Comparison of ENCODE assay signal across 24 cellular contexts in genomic region chr22:42637555-42637954, GRCh38. TPM values are rescaled to one million over a fixed set of nuclear protein-coding genes. Genes with fewer than 3 reads are reported as not detected.
DNase-seq lines count a peak whose midpoint lies in the region; ATAC-seq and TF ChIP-seq lines count a peak whose summit lies in the region.
"Had no signal": no experiment of that assay in that cellular context is flagged by ENCODE, and none has a peak within 500 bp of the region (broad histone marks: within the 10 kb centered on the region; RNA-seq: fewer than 3 reads in every experiment).

No MANE protein-coding gene starts in this region.

- 91 to 96% methylated on average over 10 to 12 of the region's 12 CpGs for WGBS in endodermal cell (ENCODE audit: insufficient coverage in 1 of 2, insufficient read length in 1 of 2), 2 experiments
- WGBS in transverse colon (ENCODE audit: low coverage in 1 of 2), 2 donors = 95% methylated on average over 12 of the region's 12 CpGs; no CpG with 5 or more reads in 1 of the 2 donors

- peaks cover 5% of the 10 kb centered on the region for H3K4me1 Mint-ChIP-seq in activated T-cell treated with anti-CD3 and anti-CD28 coated beads, Interleukin-2, amount 50 U/mL, for 24 hours (ENCODE audit: low read depth)
- no peaks in the 10 kb centered on the region for H3K4me1 Mint-ChIP-seq in activated T-cell treated with anti-CD3 and anti-CD28 coated beads, Interleukin-2, amount 50 U/mL, for 4 hours (ENCODE audit: low read depth)
- no peaks in the 10 kb centered on the region for H3K4me1 Mint-ChIP-seq in endodermal cell

- H3K9me3 ChIP-seq in endodermal cell (ENCODE audit: control insufficient read depth, low read length) (no peaks in the 10 kb centered on the region), mucosa of descending colon (no peaks in the 10 kb centered on the region), thoracic aorta (no peaks in the 10 kb centered on the region), transverse colon (no peaks in the 10 kb centered on the region)
- H3K9me3 ChIP-seq: lower lobe of right lung had no signal

- in situ Hi-C loops in transverse colon (cut with MboI; ENCODE audit: low pct_ligation_motif_present in 1 of 4, low pct_unique_long_range_greater_than_20kb in 1 of 4, low sequenced_read_pairs in 3 of 4) = no loop called here
- in situ Hi-C loops in brain microvascular endothelial cell (cut with HindIII; ENCODE audit: low pct_ligation_motif_present, low sequenced_read_pairs) = loop anchor here (25.0 kb wide), 1 partner anchor 175 kb away; no protein-coding TSS in a partner anchor

- no peak for DNase-seq in activated T-cell treated with anti-CD3 and anti-CD28 coated beads, Interleukin-2, amount 50 U/mL, for 24 hours
- no peak for DNase-seq in activated T-cell treated with anti-CD3 and anti-CD28 coated beads, Interleukin-2, amount 50 U/mL, for 4 hours
- DNase-seq in endodermal cell (no peak), mucosa of descending colon (no peak), thoracic aorta (ENCODE audit: low spot score) (no peak), transverse colon (no peak), brain microvascular endothelial cell (no peak)
- no peak for DNase-seq in stimulated activated CD4-positive, alpha-beta T cell treated with anti-CD3 and anti-CD28 coated beads, Interleukin-4, amount 100 ng/mL, for 1 hour
- DNase-seq: activated CD4-positive, CD25-positive, alpha-beta regulatory T cell treated with anti-CD3 and anti-CD28 coated beads, Interleukin-2, amount 50 U/mL, for 72 hours; activated CD8-positive, alpha-beta T cell treated with anti-CD3 and anti-CD28 coated beads for 36 hours; activated effector memory CD4-positive, alpha-beta T cell treated with Interleukin-2 at 50 U/mL for 16 hours; activated naive CD8-positive, alpha-beta T cell treated with anti-CD3 and anti-CD28 coated beads, Interleukin-2, amount 10 ng/mL, durations not matched to agents 7 days and 5 days; CD4-positive, alpha-beta memory T cell; central memory CD4-positive, alpha-beta T cell; GM23248; lower lobe of right lung; NCI-H2029; NCI-H226; stimulated activated naive CD4-positive, alpha-beta T cell had no signal

- H3K27me3 ChIP-seq in endodermal cell (ENCODE audit: control insufficient read depth, insufficient read depth, low read length, poor library complexity, severe bottlenecking) = no peaks in the 10 kb centered on the region
- H3K27me3 ChIP-seq in thoracic aorta (replicated peaks; ENCODE audit: insufficient read depth) = no peaks in the 10 kb centered on the region
- no peaks in the 10 kb centered on the region for H3K27me3 ChIP-seq in transverse colon
- H3K27me3 ChIP-seq in brain microvascular endothelial cell (replicated peaks) = no peaks in the 10 kb centered on the region

- no peak overlapping the region for H3K4me3 Mint-ChIP-seq in activated T-cell treated with anti-CD3 and anti-CD28 coated beads, Interleukin-2, amount 50 U/mL, for 24 hours
- no peak overlapping the region for H3K4me3 Mint-ChIP-seq in activated T-cell treated with anti-CD3 and anti-CD28 coated beads, Interleukin-2, amount 50 U/mL, for 4 hours
- H3K4me3 Mint-ChIP-seq in endodermal cell = no peak overlapping the region
- H3K4me3 Mint-ChIP-seq: activated CD8-positive, alpha-beta T cell treated with anti-CD3 and anti-CD28 coated beads for 36 hours; activated naive CD8-positive, alpha-beta T cell treated with anti-CD3 and anti-CD28 coated beads, Interleukin-2, amount 10 ng/mL, durations not matched to agents 7 days and 5 days; CD4-positive, alpha-beta memory T cell had no signal

- no peaks in the 10 kb centered on the region for H3K27me3 Mint-ChIP-seq in activated T-cell treated with anti-CD3 and anti-CD28 coated beads, Interleukin-2, amount 50 U/mL, for 24 hours
- no peaks in the 10 kb centered on the region for H3K27me3 Mint-ChIP-seq in activated T-cell treated with anti-CD3 and anti-CD28 coated beads, Interleukin-2, amount 50 U/mL, for 4 hours (ENCODE audit: low read depth)
- H3K27me3 Mint-ChIP-seq in endodermal cell (ENCODE audit: insufficient read depth) = no peaks in the 10 kb centered on the region
- H3K27me3 Mint-ChIP-seq: activated CD8-positive, alpha-beta T cell treated with anti-CD3 and anti-CD28 coated beads for 36 hours; activated naive CD8-positive, alpha-beta T cell treated with anti-CD3 and anti-CD28 coated beads, Interleukin-2, amount 10 ng/mL, durations not matched to agents 7 days and 5 days; CD4-positive, alpha-beta memory T cell had no signal

- no peak for TF ChIP-seq EP300 in transverse colon (IDR thresholded peaks at IDR 0.05; ENCODE audit: low read depth)

- peak overlapping the region; percentile 66 for H3K27ac Mint-ChIP-seq in activated T-cell treated with anti-CD3 and anti-CD28 coated beads, Interleukin-2, amount 50 U/mL, for 24 hours
- H3K27ac Mint-ChIP-seq in endodermal cell = no peak overlapping the region
- H3K27ac Mint-ChIP-seq: activated CD8-positive, alpha-beta T cell treated with anti-CD3 and anti-CD28 coated beads for 36 hours; activated naive CD8-positive, alpha-beta T cell treated with anti-CD3 and anti-CD28 coated beads, Interleukin-2, amount 10 ng/mL, durations not matched to agents 7 days and 5 days had no signal

- H3K9ac ChIP-seq in endodermal cell (ENCODE audit: extremely low read depth, low read length, poor library complexity, severe bottlenecking) = no peak overlapping the region
- H3K9ac ChIP-seq: GM23248 had no signal

- H3K27ac ChIP-seq in endodermal cell (ENCODE audit: low read depth, low read length) (no peak overlapping the region), thoracic aorta (peak overlapping the region; percentile 90 to 92), transverse colon (no peak overlapping the region), brain microvascular endothelial cell (no peak overlapping the region)
- H3K27ac ChIP-seq: GM23248, lower lobe of right lung had no signal

- H3K36me3 ChIP-seq in endodermal cell (ENCODE audit: control insufficient read depth, insufficient read depth, low read length) = peaks cover 4% of the 10 kb centered on the region
- no peaks in the 10 kb centered on the region for H3K36me3 ChIP-seq in mucosa of descending colon (ENCODE audit: low read depth)
- H3K36me3 ChIP-seq in thoracic aorta = peaks cover 18% of the 10 kb centered on the region
- peaks cover 0 to 18% (median 7%) of the 10 kb centered on the region in 4 donors for H3K36me3 ChIP-seq in transverse colon
- H3K36me3 ChIP-seq in brain microvascular endothelial cell (replicated peaks) = peaks cover 19% of the 10 kb centered on the region

- H3K4me1 ChIP-seq in endodermal cell (ENCODE audit: control insufficient read depth, insufficient read depth, low read length) (no peaks in the 10 kb centered on the region), mucosa of descending colon (ENCODE audit: low read depth) (peaks cover under 1% of the 10 kb centered on the region), thoracic aorta (ENCODE audit: control insufficient read depth in 1 of 2, low read depth in 2 of 2) (peaks cover 23 to 60% of the 10 kb centered on the region in 2 donors), transverse colon (peaks cover 9 to 25% (median 11%) of the 10 kb centered on the region in 4 donors)

- peaks cover 37% of the 10 kb centered on the region for H3K36me3 Mint-ChIP-seq in activated T-cell treated with anti-CD3 and anti-CD28 coated beads, Interleukin-2, amount 50 U/mL, for 24 hours (ENCODE audit: low read depth)
- peaks cover 8% of the 10 kb centered on the region for H3K36me3 Mint-ChIP-seq in activated T-cell treated with anti-CD3 and anti-CD28 coated beads, Interleukin-2, amount 50 U/mL, for 4 hours (ENCODE audit: insufficient read depth)
- H3K36me3 Mint-ChIP-seq in endodermal cell (ENCODE audit: low read depth) = peaks cover 27% of the 10 kb centered on the region

- no peak for TF ChIP-seq POLR2A in transverse colon (IDR thresholded peaks at IDR 0.05)

- H3K4me3 ChIP-seq in endodermal cell (ENCODE audit: low read length) (no peak overlapping the region), mucosa of descending colon (no peak overlapping the region), thoracic aorta (no peak overlapping the region), transverse colon (no peak overlapping the region), brain microvascular endothelial cell (ENCODE audit: low read depth, low read length) (no peak overlapping the region)
- H3K4me3 ChIP-seq: GM23248, lower lobe of right lung had no signal

- intact Hi-C loops in mucosa of descending colon (cut with DNase I, micrococcal nuclease) = no loop called here
- intact Hi-C loops in transverse colon (cut with DNase I; ENCODE audit: low total_unique reads) = no loop called here

- no peak for ATAC-seq in activated T-cell treated with anti-CD3 and anti-CD28 coated beads, Interleukin-2, amount 50 U/mL, for 4 hours
- ATAC-seq in mucosa of descending colon (peak; percentile 67), thoracic aorta (ENCODE audit: insufficient number of reproducible peaks, low FRiP score, low read depth) (no peak)
- ATAC-seq: activated CD8-positive, alpha-beta T cell treated with anti-CD3 and anti-CD28 coated beads for 36 hours; lower lobe of right lung; sciatic nerve had no signal

- TF ChIP-seq CTCF in endodermal cell (conservative IDR thresholded peaks at IDR 0.05) (peak; percentile 15), mucosa of descending colon (IDR thresholded peaks at IDR 0.05) (no peak), thoracic aorta (IDR thresholded peaks at IDR 0.05) (no peak), transverse colon (IDR thresholded peaks at IDR 0.05) (no peak), brain microvascular endothelial cell (IDR thresholded peaks at IDR 0.05; ENCODE audit: low read depth, low read length, missing control alignments) (no peak)

- H3K9me3 Mint-ChIP-seq in activated T-cell treated with anti-CD3 and anti-CD28 coated beads, Interleukin-2, amount 50 U/mL, for 24 hours = no peaks in the 10 kb centered on the region
- no peaks in the 10 kb centered on the region for H3K9me3 Mint-ChIP-seq in activated T-cell treated with anti-CD3 and anti-CD28 coated beads, Interleukin-2, amount 50 U/mL, for 4 hours
- H3K9me3 Mint-ChIP-seq in endodermal cell = no peaks in the 10 kb centered on the region
- H3K9me3 Mint-ChIP-seq: activated CD8-positive, alpha-beta T cell treated with anti-CD3 and anti-CD28 coated beads for 36 hours; activated naive CD8-positive, alpha-beta T cell treated with anti-CD3 and anti-CD28 coated beads, Interleukin-2, amount 10 ng/mL, durations not matched to agents 7 days and 5 days; CD4-positive, alpha-beta memory T cell had no signal

RNA-seq across cellular contexts. Expression of gene ATP5MGL, which starts 2.8 kb away (rescaled TPM):
- 1 to 10 TPM in 2 of 3 donors, under 1 TPM in 1; 0.71 to 1.2 (median 1.2) TPM for total RNA-seq in activated T-cell treated with anti-CD3 and anti-CD28 coated beads, Interleukin-2, amount 50 U/mL, for 4 hours
- total RNA-seq in endodermal cell (1 to 10 TPM in 1 of 2 donors, under 1 TPM in 1; 0.46 to 1.8 TPM), mucosa of descending colon (1 to 10 TPM in 2 of 3 donors, under 1 TPM in 1; 0.92 to 1.7 (median 1.2) TPM), thoracic aorta (not detected), transverse colon (under 1 TPM in 1 of 4 donors, not detected in 3; 0.55 TPM)
- not detected for polyA plus RNA-seq in endodermal cell (2013, experiment 1 of 2)
- 0.62 TPM for polyA plus RNA-seq in endodermal cell (2013, experiment 2 of 2)
- total RNA-seq: A172, GM23248, kidney epithelial cell, SK-MEL-5 had no signal
- polyA plus RNA-seq: GM23248, neural cell had no signal

RNA-seq across cellular contexts. Expression of gene CYB5R3, which starts 11.6 kb away (rescaled TPM):
- 10 to 100 TPM; 58.5 to 74.2 (median 73.8) TPM for total RNA-seq in activated T-cell treated with anti-CD3 and anti-CD28 coated beads, Interleukin-2, amount 50 U/mL, for 4 hours
- total RNA-seq in endodermal cell = 10 to 100 TPM; 89.5 to 92.4 TPM
- polyA plus RNA-seq in endodermal cell (2013, experiment 1 of 2) = 120 TPM
- polyA plus RNA-seq in endodermal cell (2013, experiment 2 of 2) = 109 TPM
- 100 to 1,000 TPM; 139 to 211 (median 176) TPM for total RNA-seq in mucosa of descending colon
- 100 to 1,000 TPM; 209 to 606 TPM for total RNA-seq in thoracic aorta
- 100 to 1,000 TPM; 138 to 294 (median 167) TPM for total RNA-seq in transverse colon

RNA-seq across cellular contexts. Expression of gene POLDIP3, which starts 22.9 kb away (rescaled TPM):
- total RNA-seq in activated T-cell treated with anti-CD3 and anti-CD28 coated beads, Interleukin-2, amount 50 U/mL, for 4 hours = 10 to 100 TPM; 71.8 to 82.6 (median 77.1) TPM
- total RNA-seq in endodermal cell (100 to 1,000 TPM in 1 of 2 donors, 10 to 100 TPM in 1; 81.9 to 102 TPM), mucosa of descending colon (10 to 100 TPM; 58.6 to 65.8 (median 65.0) TPM), thoracic aorta (10 to 100 TPM; 38.2 to 38.7 TPM), transverse colon (10 to 100 TPM; 36.5 to 69.5 (median 45.2) TPM)
- polyA plus RNA-seq in endodermal cell (2013, experiment 1 of 2) = 88.4 TPM
- polyA plus RNA-seq in endodermal cell (2013, experiment 2 of 2) = 78.7 TPM

Comparison
In these comparisons a context has a peak if more than half of its experiments do, and no peak if none do; other contexts are left out.
1. H3K27ac ChIP-seq: peak in thoracic aorta (2 of 2); none in endodermal cell (single experiment), transverse colon (0 of 4) and brain microvascular endothelial cell (single experiment).